In the genomic region with DNA sequence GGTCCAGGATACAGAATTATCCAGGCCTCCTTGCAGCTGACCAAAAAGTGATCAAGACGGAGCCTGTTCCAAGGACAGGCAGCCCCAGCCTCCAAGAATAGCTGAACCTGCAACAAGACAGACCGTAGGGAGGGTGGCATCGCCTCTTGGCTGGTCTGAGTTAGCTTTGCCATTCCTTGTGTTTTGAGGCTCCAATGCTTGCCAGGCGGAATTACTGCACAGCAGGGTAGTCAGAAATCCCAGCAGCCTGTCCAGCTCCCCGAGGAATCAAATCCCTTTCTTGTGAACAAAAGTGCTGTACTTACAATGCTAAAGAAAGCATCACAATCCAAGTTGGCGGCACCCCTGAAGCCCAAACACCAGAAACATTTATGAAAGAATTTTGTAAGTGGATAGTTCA, we compare ENCODE assay signal across 23 cellular contexts.
"Had no signal": no experiment of that assay in that cellular context is flagged by ENCODE, and none has a peak within 500 bp of the region (broad histone marks: within the 10 kb centered on the region; RNA-seq: fewer than 3 reads in every experiment).

No MANE protein-coding gene starts in this region.

- DNase-seq: activated CD4-positive, alpha-beta memory T cell treated with anti-CD3 and anti-CD28 coated beads, Interleukin-2, amount 10 ng/mL, durations not matched to agents 7 days and 5 days; activated CD4-positive, alpha-beta T cell treated with anti-CD3 and anti-CD28 coated beads for 1 hour; activated CD4-positive, alpha-beta T cell treated with anti-CD3 and anti-CD28 coated beads for 4 hours; activated CD4-positive, alpha-beta T cell treated with anti-CD3 and anti-CD28 coated beads, Interleukin-2, amount 10 ng/mL, durations not matched to agents 7 days and 5 days; activated CD4-positive, alpha-beta T cell treated with anti-CD3 and anti-CD28 coated beads, Interleukin-2, amount 50 U/mL, for 4 hours; activated CD8-positive, alpha-beta memory T cell treated with anti-CD3 and anti-CD28 coated beads, Interleukin-2, amount 50 U/mL, for 48 hours; activated gamma-delta T cell; activated naive CD4-positive, alpha-beta T cell; activated naive CD4-positive, alpha-beta T cell treated with anti-CD3 and anti-CD28 coated beads, Interleukin-2, amount 10 ng/mL, durations not matched to agents 7 days and 5 days; activated naive CD8-positive, alpha-beta T cell treated with anti-CD3 and anti-CD28 coated beads, Interleukin-2, amount 10 ng/mL, durations not matched to agents 7 days and 5 days; activated T-cell treated with anti-CD3 and anti-CD28 coated beads for 4 hours; activated T-cell treated with anti-CD3 and anti-CD28 coated beads, Interleukin-2, amount 50 U/mL, for 24 hours; activated T-cell treated with anti-CD3 and anti-CD28 coated beads, Interleukin-2, amount 50 U/mL, for 72 hours; cortex of kidney; dermis blood vessel endothelial cell; effector CD8-positive, alpha-beta T cell; foreskin fibroblast; glutamatergic neuron; heart left ventricle; T-helper 2 cell had no signal

- ATAC-seq: activated naive CD4-positive, alpha-beta T cell treated with anti-CD3 and anti-CD28 coated beads, Interleukin-2, amount 50 U/mL, for 72 hours; activated T-cell treated with anti-CD3 and anti-CD28 coated beads, Interleukin-2, amount 50 U/mL, for 72 hours; esophagus mucosa; heart left ventricle; WTC11 had no signal

- H3K4me1 ChIP-seq: heart left ventricle had no signal

- H3K27ac ChIP-seq: heart left ventricle had no signal

- H3K27me3 ChIP-seq: heart left ventricle had no signal

- H3K4me3 ChIP-seq: heart left ventricle had no signal

- H3K36me3 ChIP-seq: heart left ventricle had no signal
